6 cellular contexts compared by ENCODE assay signal in the genomic region with DNA sequence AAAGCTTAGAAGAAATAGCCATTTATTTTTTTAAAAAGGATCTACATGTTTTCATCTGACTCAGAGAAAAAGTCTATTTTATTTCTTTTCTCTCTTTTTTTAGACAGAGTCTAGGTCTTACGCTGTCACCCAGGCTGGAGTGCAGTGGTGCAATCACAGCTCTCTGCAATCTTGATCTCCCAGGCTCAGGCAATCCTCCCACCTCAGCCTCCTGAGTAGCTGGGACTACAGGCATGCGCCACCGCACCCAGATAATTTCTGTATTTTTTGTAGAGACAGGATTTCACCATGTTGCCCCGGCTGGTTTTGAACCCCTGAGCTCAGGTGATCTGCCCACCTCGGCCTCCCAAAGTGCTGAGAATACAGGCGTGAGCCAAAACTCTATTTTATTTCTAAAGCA.
DNase-seq lines count a peak whose midpoint lies in the region; ATAC-seq and TF ChIP-seq lines count a peak whose summit lies in the region.
"Not testable (repeated sequence)": the region's sequence is repeated elsewhere in the genome, so short reads cannot be mapped to it uniquely, and the experiment has no call there.

No MANE protein-coding gene starts in this region.

- not testable (repeated sequence) for H3K18ac ChIP-seq in IMR-90 (ENCODE audit: low read depth, low read length)

- intact Hi-C loops in Calu3 (cut with micrococcal nuclease; ENCODE audit: unreplicated experiment); IMR-90 (cut with micrococcal nuclease): not testable (repeated sequence)

- not testable (repeated sequence) for H3K9me3 ChIP-seq in IMR-90 (ENCODE audit: control insufficient read depth, insufficient read depth, low read length); T-helper 17 cell (ENCODE audit: control insufficient read depth, low read length, poor library complexity, severe bottlenecking)

- not testable (repeated sequence) for H3K4me1 ChIP-seq in IMR-90 (ENCODE audit: control insufficient read depth, insufficient read depth, low read length)

- H2AFZ ChIP-seq in IMR-90 (replicated peaks; ENCODE audit: low read length, poor library complexity): not testable (repeated sequence)

- not testable (repeated sequence) for H2BK15ac ChIP-seq in IMR-90 (ENCODE audit: low read depth, low read length)

- H3K27ac Mint-ChIP-seq in Calu3 (ENCODE audit: unreplicated experiment): peak overlapping the region; percentile 45
- peak overlapping the region; percentile 32 for H3K27ac Mint-ChIP-seq in T-helper 17 cell
- peak overlapping the region; percentile 49 for H3K27ac Mint-ChIP-seq in chondrocyte (ENCODE audit: unreplicated experiment)
- peak overlapping the region; percentile 24 for H3K27ac Mint-ChIP-seq in mesothelial cell of epicardium
- H3K27ac Mint-ChIP-seq in progenitor cell of endocrine pancreas: peak overlapping the region; percentile 84

- not testable (repeated sequence) for H3K56ac ChIP-seq in IMR-90 (ENCODE audit: extremely low read depth, insufficient read depth, low read length)

- not testable (repeated sequence) for H2AK5ac ChIP-seq in IMR-90 (ENCODE audit: low read depth, low read length)

- H4K8ac ChIP-seq in IMR-90 (ENCODE audit: low read depth in 2 of 2, low read length in 2 of 2): not testable (repeated sequence)

- not testable (repeated sequence) for H3K9me1 ChIP-seq in IMR-90 (ENCODE audit: insufficient read depth, low read length)

- not testable (repeated sequence) for H3K9ac ChIP-seq in IMR-90 (ENCODE audit: low read depth, low read length)

- H2BK20ac ChIP-seq in IMR-90 (ENCODE audit: low read depth, low read length): not testable (repeated sequence)

- H4K20me1 ChIP-seq in IMR-90 (ENCODE audit: insufficient read depth, low read length): not testable (repeated sequence)

- not testable (repeated sequence) for H3K4ac ChIP-seq in IMR-90 (ENCODE audit: low read depth, low read length)

- peaks cover 52% of the 10 kb centered on the region for H3K36me3 ChIP-seq in IMR-90 (ENCODE audit: control insufficient read depth, insufficient read depth, low read length)

- DNase-seq in Calu3; IMR-90; T-helper 17 cell; chondrocyte (ENCODE audit: low spot score); mesothelial cell of epicardium (ENCODE audit: low spot score in 2 of 2, unreplicated experiment in 2 of 2); progenitor cell of endocrine pancreas (ENCODE audit: low spot score, unreplicated experiment): not testable (repeated sequence)

- in situ Hi-C loops in IMR-90 (cut with MboI; ENCODE audit: low sequenced_read_pairs): not testable (repeated sequence)

- 0 out of 2 replicates have a peak, but pooled peaks have one; percentile 38 for ATAC-seq in IMR-90 (ENCODE audit: low read depth)
- ATAC-seq in T-helper 17 cell: not testable (repeated sequence)

- no CpG with 5 or more reads among the region's 6 CpGs for WGBS in IMR-90 (ENCODE audit: extremely low coverage in 2 of 2, insufficient read length in 1 of 2), 2 experiments

- not testable (repeated sequence) for H3K9me3 Mint-ChIP-seq in Calu3 (ENCODE audit: low read depth, unreplicated experiment); chondrocyte (ENCODE audit: low read depth); mesothelial cell of epicardium; progenitor cell of endocrine pancreas (ENCODE audit: low read depth)

- H2AK9ac ChIP-seq in IMR-90 (replicated peaks; ENCODE audit: low read depth, low read length, poor library complexity): not testable (repeated sequence)

- not testable (repeated sequence) for H3K4me3 ChIP-seq in IMR-90 (ENCODE audit: insufficient read depth, low read depth, low read length)

- not testable (repeated sequence) for H4K5ac ChIP-seq in IMR-90 (ENCODE audit: low read depth, low read length)

- peaks cover 34 to 40% of the 10 kb centered on the region in 2 experiments for H3K79me1 ChIP-seq in IMR-90 (ENCODE audit: low read depth in 1 of 2, low read length in 2 of 2)

- H3K14ac ChIP-seq in IMR-90 (replicated peaks; ENCODE audit: low read depth, low read length): not testable (repeated sequence)

- not testable (repeated sequence) for BruUV-seq in Calu3 (replicated peaks; lab: Mats Ljungman, UMichigan); IMR-90 (replicated peaks; lab: Mats Ljungman, UMichigan)

- H3K4me3 Mint-ChIP-seq in Calu3 (ENCODE audit: low read depth, unreplicated experiment); T-helper 17 cell; chondrocyte (ENCODE audit: unreplicated experiment); mesothelial cell of epicardium; progenitor cell of endocrine pancreas (ENCODE audit: low read depth): not testable (repeated sequence)

- not testable (repeated sequence) for H2BK5ac ChIP-seq in IMR-90 (ENCODE audit: low read depth, low read length, poor library complexity, severe bottlenecking)

- TF ChIP-seq POLR2A in IMR-90 (IDR thresholded peaks at IDR 0.05; ENCODE audit: low read depth, low read length): not testable (repeated sequence)

- peaks cover 54% of the 10 kb centered on the region for H3K36me3 Mint-ChIP-seq in Calu3 (ENCODE audit: insufficient read depth, unreplicated experiment)
- H3K36me3 Mint-ChIP-seq in T-helper 17 cell (ENCODE audit: low read depth): not testable (repeated sequence)
- peaks cover 31% of the 10 kb centered on the region for H3K36me3 Mint-ChIP-seq in chondrocyte (ENCODE audit: low read depth)
- peaks cover 43% of the 10 kb centered on the region for H3K36me3 Mint-ChIP-seq in mesothelial cell of epicardium
- H3K36me3 Mint-ChIP-seq in progenitor cell of endocrine pancreas (ENCODE audit: insufficient read depth): peaks cover 31% of the 10 kb centered on the region

- not testable (repeated sequence) for H2BK120ac ChIP-seq in IMR-90 (ENCODE audit: low read depth, low read length)

- H3K23ac ChIP-seq in IMR-90 (ENCODE audit: low read depth, low read length): not testable (repeated sequence)

- not testable (repeated sequence) for TF ChIP-seq RAD21 in IMR-90 (IDR thresholded peaks at IDR 0.05; ENCODE audit: low read length)

- H3K27me3 ChIP-seq in IMR-90 (ENCODE audit: control insufficient read depth, insufficient read depth, low read length): not testable (repeated sequence)

- not testable (repeated sequence) for TF ChIP-seq CTCF in Calu3 (IDR thresholded peaks at IDR 0.05; ENCODE audit: unreplicated experiment); IMR-90 (conservative IDR thresholded peaks at IDR 0.05; ENCODE audit: low read depth, low read length); chondrocyte (IDR thresholded peaks at IDR 0.05); mesothelial cell of epicardium (IDR thresholded peaks at IDR 0.05; ENCODE audit: unreplicated experiment); progenitor cell of endocrine pancreas (IDR thresholded peaks at IDR 0.05; ENCODE audit: unreplicated experiment)

- POLR2A ChIA-PET in IMR-90 (lab: Charles Lee; ENCODE audit: unreplicated experiment): not testable (repeated sequence)

- CTCF ChIA-PET in Calu3 (lab: Charles Lee): interaction anchor here (0.7 to 1.1 kb wide), 2 partner anchors 20 to 165 kb away, joined by 4 to 10 read pairs; no protein-coding TSS in a partner anchor
- CTCF ChIA-PET in IMR-90 (lab: Yijun Ruan, JAX): not testable (repeated sequence)

- dilution Hi-C loops in IMR-90 (cut with HindIII; ENCODE audit: low sequenced_read_pairs, unreplicated experiment): not testable (repeated sequence)

- not testable (repeated sequence) for H3K27ac ChIP-seq in IMR-90 (ENCODE audit: insufficient read depth, low read length)

- not testable (repeated sequence) for H3K4me1 Mint-ChIP-seq in Calu3 (ENCODE audit: low read depth, unreplicated experiment); T-helper 17 cell; progenitor cell of endocrine pancreas (ENCODE audit: low read depth)
- peaks cover 15% of the 10 kb centered on the region for H3K4me1 Mint-ChIP-seq in chondrocyte (ENCODE audit: low read depth)
- H3K4me1 Mint-ChIP-seq in mesothelial cell of epicardium: peaks cover 13% of the 10 kb centered on the region

- not testable (repeated sequence) for H3K4me2 ChIP-seq in IMR-90 (ENCODE audit: low read depth, low read length)

- not testable (repeated sequence) for H3K27me3 Mint-ChIP-seq in Calu3 (ENCODE audit: unreplicated experiment); T-helper 17 cell; chondrocyte (ENCODE audit: low read depth); mesothelial cell of epicardium (ENCODE audit: low read depth); progenitor cell of endocrine pancreas

- H4K91ac ChIP-seq in IMR-90 (ENCODE audit: insufficient read depth, low read depth, low read length): not testable (repeated sequence)

Comparison
In these comparisons a context has a peak if more than half of its experiments do, and no peak if none do; other contexts are left out.
1. H3K27ac Mint-ChIP-seq: peak in every context shown above with its lines; median percentile 84 in progenitor cell of endocrine pancreas; 49 in chondrocyte; 45 in Calu3; 32 in T-helper 17 cell; 24 in mesothelial cell of epicardium.